1 cellular context compared by ENCODE assay signal in genomic region chr7:158702196-158702595, GRCh38.
TF ChIP-seq lines count a peak whose summit lies in the region.

No MANE protein-coding gene starts in this region.

TF ChIP-seq in GM23338, 12 proteins besides CTCF, POLR2A, EP300 and RAD21 (continued from another document):
- TF ChIP-seq, protein P1, sequence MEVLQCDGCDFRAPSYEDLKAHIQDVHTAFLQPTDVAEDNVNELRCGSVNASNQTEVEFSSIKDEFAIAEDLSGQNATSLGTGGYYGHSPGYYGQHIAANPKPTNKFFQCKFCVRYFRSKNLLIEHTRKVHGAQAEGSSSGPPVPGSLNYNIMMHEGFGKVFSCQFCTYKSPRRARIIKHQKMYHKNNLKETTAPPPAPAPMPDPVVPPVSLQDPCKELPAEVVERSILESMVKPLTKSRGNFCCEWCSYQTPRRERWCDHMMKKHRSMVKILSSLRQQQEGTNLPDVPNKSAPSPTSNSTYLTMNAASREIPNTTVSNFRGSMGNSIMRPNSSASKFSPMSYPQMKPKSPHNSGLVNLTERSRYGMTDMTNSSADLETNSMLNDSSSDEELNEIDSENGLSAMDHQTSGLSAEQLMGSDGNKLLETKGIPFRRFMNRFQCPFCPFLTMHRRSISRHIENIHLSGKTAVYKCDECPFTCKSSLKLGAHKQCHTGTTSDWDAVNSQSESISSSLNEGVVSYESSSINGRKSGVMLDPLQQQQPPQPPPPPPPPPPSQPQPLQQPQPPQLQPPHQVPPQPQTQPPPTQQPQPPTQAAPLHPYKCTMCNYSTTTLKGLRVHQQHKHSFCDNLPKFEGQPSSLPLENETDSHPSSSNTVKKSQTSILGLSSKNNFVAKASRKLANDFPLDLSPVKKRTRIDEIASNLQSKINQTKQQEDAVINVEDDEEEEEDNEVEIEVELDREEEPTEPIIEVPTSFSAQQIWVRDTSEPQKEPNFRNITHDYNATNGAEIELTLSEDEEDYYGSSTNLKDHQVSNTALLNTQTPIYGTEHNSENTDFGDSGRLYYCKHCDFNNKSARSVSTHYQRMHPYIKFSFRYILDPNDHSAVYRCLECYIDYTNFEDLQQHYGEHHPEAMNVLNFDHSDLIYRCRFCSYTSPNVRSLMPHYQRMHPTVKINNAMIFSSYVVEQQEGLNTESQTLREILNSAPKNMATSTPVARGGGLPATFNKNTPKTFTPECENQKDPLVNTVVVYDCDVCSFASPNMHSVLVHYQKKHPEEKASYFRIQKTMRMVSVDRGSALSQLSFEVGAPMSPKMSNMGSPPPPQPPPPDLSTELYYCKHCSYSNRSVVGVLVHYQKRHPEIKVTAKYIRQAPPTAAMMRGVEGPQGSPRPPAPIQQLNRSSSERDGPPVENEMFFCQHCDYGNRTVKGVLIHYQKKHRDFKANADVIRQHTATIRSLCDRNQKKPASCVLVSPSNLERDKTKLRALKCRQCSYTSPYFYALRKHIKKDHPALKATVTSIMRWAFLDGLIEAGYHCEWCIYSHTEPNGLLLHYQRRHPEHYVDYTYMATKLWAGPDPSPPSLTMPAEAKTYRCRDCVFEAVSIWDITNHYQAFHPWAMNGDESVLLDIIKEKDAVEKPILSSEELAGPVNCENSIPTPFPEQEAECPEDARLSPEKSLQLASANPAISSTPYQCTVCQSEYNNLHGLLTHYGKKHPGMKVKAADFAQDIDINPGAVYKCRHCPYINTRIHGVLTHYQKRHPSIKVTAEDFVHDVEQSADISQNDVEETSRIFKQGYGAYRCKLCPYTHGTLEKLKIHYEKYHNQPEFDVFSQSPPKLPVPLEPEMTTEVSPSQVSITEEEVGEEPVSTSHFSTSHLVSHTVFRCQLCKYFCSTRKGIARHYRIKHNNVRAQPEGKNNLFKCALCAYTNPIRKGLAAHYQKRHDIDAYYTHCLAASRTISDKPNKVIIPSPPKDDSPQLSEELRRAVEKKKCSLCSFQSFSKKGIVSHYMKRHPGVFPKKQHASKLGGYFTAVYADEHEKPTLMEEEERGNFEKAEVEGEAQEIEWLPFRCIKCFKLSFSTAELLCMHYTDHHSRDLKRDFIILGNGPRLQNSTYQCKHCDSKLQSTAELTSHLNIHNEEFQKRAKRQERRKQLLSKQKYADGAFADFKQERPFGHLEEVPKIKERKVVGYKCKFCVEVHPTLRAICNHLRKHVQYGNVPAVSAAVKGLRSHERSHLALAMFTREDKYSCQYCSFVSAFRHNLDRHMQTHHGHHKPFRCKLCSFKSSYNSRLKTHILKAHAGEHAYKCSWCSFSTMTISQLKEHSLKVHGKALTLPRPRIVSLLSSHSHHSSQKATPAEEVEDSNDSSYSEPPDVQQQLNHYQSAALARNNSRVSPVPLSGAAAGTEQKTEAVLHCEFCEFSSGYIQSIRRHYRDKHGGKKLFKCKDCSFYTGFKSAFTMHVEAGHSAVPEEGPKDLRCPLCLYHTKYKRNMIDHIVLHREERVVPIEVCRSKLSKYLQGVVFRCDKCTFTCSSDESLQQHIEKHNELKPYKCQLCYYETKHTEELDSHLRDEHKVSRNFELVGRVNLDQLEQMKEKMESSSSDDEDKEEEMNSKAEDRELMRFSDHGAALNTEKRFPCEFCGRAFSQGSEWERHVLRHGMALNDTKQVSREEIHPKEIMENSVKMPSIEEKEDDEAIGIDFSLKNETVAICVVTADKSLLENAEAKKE (CRISPR knock-in tag; IDR thresholded peaks at IDR 0.05): no peak
- TF ChIP-seq ZNF331 (CRISPR knock-in tag; IDR thresholded peaks at IDR 0.05; ENCODE audit: low read depth) (no peak), NANOG (IDR thresholded peaks at IDR 0.05; ENCODE audit: borderline replicate concordance) (no peak), STAT1 (IDR thresholded peaks at IDR 0.05; ENCODE audit: unreplicated experiment) (no peak)
- TF ChIP-seq, protein P2, sequence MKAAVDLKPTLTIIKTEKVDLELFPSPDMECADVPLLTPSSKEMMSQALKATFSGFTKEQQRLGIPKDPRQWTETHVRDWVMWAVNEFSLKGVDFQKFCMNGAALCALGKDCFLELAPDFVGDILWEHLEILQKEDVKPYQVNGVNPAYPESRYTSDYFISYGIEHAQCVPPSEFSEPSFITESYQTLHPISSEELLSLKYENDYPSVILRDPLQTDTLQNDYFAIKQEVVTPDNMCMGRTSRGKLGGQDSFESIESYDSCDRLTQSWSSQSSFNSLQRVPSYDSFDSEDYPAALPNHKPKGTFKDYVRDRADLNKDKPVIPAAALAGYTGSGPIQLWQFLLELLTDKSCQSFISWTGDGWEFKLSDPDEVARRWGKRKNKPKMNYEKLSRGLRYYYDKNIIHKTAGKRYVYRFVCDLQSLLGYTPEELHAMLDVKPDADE (IDR thresholded peaks at IDR 0.05): no peak
